Comparison of ENCODE assay signal across 8 cellular contexts in the genomic region with DNA sequence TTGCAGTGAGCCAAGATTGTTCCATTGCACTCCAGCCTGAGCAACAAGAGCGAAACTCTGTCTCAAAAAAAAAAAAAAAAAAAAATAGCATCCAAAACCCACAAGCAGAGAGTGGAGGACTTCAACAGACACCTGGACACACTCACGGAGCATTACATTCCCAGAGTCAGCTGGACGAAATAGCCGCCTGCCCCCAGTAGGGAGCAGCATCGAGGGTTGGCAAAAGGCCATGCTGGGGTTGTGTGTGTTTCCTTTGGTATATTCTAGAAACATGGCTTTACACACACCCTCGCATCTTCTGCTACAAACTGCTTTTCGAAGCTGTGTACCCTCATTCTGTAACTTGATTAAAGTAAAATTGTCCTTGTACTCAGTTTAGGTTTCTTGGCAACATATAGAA. TPM values are rescaled to one million over a fixed set of nuclear protein-coding genes. Genes with fewer than 3 reads are reported as not detected.
DNase-seq lines count a peak whose midpoint lies in the region; ATAC-seq and TF ChIP-seq lines count a peak whose summit lies in the region.

No MANE protein-coding gene starts in this region.

- H3K36me3 ChIP-seq in right atrium auricular region, result no peaks in the 10 kb centered on the region

- TF ChIP-seq CTCF in right atrium auricular region (IDR thresholded peaks at IDR 0.05), result peak in 1 of 2 donors; percentile 48

- no peak overlapping the region for H3K4me3 ChIP-seq in right atrium auricular region

- H3K9me3 ChIP-seq in right atrium auricular region, result no peaks in the 10 kb centered on the region

- H3K27ac ChIP-seq in right atrium auricular region, result no peak overlapping the region

- H3K4me1 ChIP-seq in right atrium auricular region, result no peaks in the 10 kb centered on the region

- H3K27me3 ChIP-seq in right atrium auricular region, result no peaks in the 10 kb centered on the region

- peak; percentile 51 for DNase-seq in Daoy (ENCODE audit: low read depth)
- peak; percentile 50 for DNase-seq in NCI-H1092 (lab: John Stamatoyannopoulos, UW)
- DNase-seq in activated T-cell treated with anti-CD3 and anti-CD28 coated beads, Interleukin-2, amount 50 U/mL, for 1 hour, result peak; percentile 49
- DNase-seq in right atrium auricular region (ENCODE audit: low spot score), result peak; percentile 73
- DNase-seq in stimulated activated CD4-positive, alpha-beta T cell treated with anti-CD3 and anti-CD28 coated beads, Interleukin-2, amount 100 ng/mL, for 4 hours (ENCODE audit: low read depth), result peak; percentile 19
- DNase-seq in NCI-H2227 (lab: John Stamatoyannopoulos, UW; ENCODE audit: unreplicated experiment), result no peak

- no peak for ATAC-seq in HG02678 (IDR thresholded peaks at IDR 0.05; ENCODE audit: unreplicated experiment)
- no peak for ATAC-seq in HG03045 (IDR thresholded peaks at IDR 0.05; ENCODE audit: unreplicated experiment)

RNA-seq across cellular contexts. Expression of gene ADA2, which starts 5.3 kb away (rescaled TPM):
- 0.30 TPM in 1 of 2 replicates, not detected in the other for total RNA-seq in Daoy (2014; rRNA removed; shearing (Covaris generic))
- total RNA-seq in right atrium auricular region, result 10 to 100 TPM in 1 of 2 donors, 1 to 10 TPM in 1; 8.6 to 19.9 TPM

RNA-seq across cellular contexts. Expression of gene HDHD5, which starts 54.9 kb away (rescaled TPM):
- total RNA-seq in Daoy (2014; rRNA removed; shearing (Covaris generic)), result 51.1 and 60.6 TPM in 2 replicates
- 10 to 100 TPM; 33.1 to 39.7 TPM for total RNA-seq in right atrium auricular region
